Comparison of ENCODE assay signal across 7 cellular contexts in genomic region chr7:104563350-104563901, GRCh38.
DNase-seq lines count a peak whose midpoint lies in the region; ATAC-seq, FAIRE-seq and TF ChIP-seq lines count a peak whose summit lies in the region.
"Not testable (repeated sequence)": the region's sequence is repeated elsewhere in the genome, so short reads cannot be mapped to it uniquely, and the experiment has no call there.

No MANE protein-coding gene starts in this region.

- in situ Hi-C loops in K562 (cut with MboI) = not testable (repeated sequence)

- ATAC-seq in WTC11 = not testable (repeated sequence)
- peak; percentile 71 for ATAC-seq in K562

- not testable (repeated sequence) for FAIRE-seq in K562 (lab: Jason Lieb, UNC)

- H3K36me3 Mint-ChIP-seq in WTC11 = not testable (repeated sequence)

- H3K36me3 ChIP-seq in HUES64 (ENCODE audit: insufficient read depth, low read length); PC-9 (ENCODE audit: low read depth); SK-N-SH (replicated peaks in 1 of 2; ENCODE audit: control insufficient read depth in 1 of 2, insufficient read depth in 2 of 2, low read length in 1 of 2); K562 (ENCODE audit: control insufficient read depth, insufficient read depth, low read length): not testable (repeated sequence)

- TF ChIP-seq EP300 in SK-N-SH (IDR thresholded peaks at IDR 0.05; ENCODE audit: borderline replicate concordance in 1 of 2, low read depth in 1 of 2, low read length in 1 of 2); K562 (IDR thresholded peaks at IDR 0.05; ENCODE audit: low read length): not testable (repeated sequence)

- peak overlapping the region; percentile 45 for H3K27ac Mint-ChIP-seq in WTC11

- not testable (repeated sequence) for H3K9ac ChIP-seq in HUES64 (ENCODE audit: low read depth, low read length); SK-N-SH; K562 (ENCODE audit: insufficient read depth in 1 of 2, low read depth in 2 of 2, low read length in 2 of 2)

- H3K4me2 ChIP-seq in PC-9 (peak overlapping the region; percentile 55), K562 (ENCODE audit: insufficient read depth, low read length) (peak overlapping the region; percentile 33; the same call in 1 of the 2 replicates)
- H3K4me2 ChIP-seq in SK-N-SH = not testable (repeated sequence)

- peaks cover 16% of the 10 kb centered on the region for H3K9me3 Mint-ChIP-seq in WTC11

- DNase-seq in DMS53 treated with DMSO at 0.1 percent for 48 hours (lab: John Stamatoyannopoulos, UW; ENCODE audit: unreplicated experiment) (peak; percentile 56), NCI-H69 (lab: John Stamatoyannopoulos, UW) (peak; percentile 8), PC-9 (peak in 1 of 2 experiments; percentile 1), K562 (ENCODE audit: extremely low read depth in 1 of 4, low spot score in 3 of 4) (peak in 1 of 4 experiments; percentile 20)
- DNase-seq in SK-N-SH; WTC11 (ENCODE audit: low spot score): not testable (repeated sequence)

- 90% methylated on average over 21 of the region's 22 CpGs for WGBS in HUES64
- 51% methylated on average over 15 of the region's 22 CpGs for WGBS in SK-N-SH (ENCODE audit: low lambda C conversion rate)
- WGBS in K562 (ENCODE audit: insufficient coverage, low coverage, missing lambda C conversion rate) = 5% methylated on average over 10 of the region's 22 CpGs

- 0 out of 2 replicates have a peak overlapping the region, but pooled peaks have one; percentile 11 for H3K4me3 ChIP-seq in HUES64 (ENCODE audit: low read length)
- peak overlapping the region; percentile 45; the same call in 1 of the 2 replicates for H3K4me3 ChIP-seq in PC-9
- not testable (repeated sequence) for H3K4me3 ChIP-seq in SK-N-SH (ENCODE audit: low read depth in 2 of 2, low read length in 1 of 2); K562

- not testable (repeated sequence) for H3K79me2 ChIP-seq in PC-9 (ENCODE audit: low read depth); SK-N-SH (ENCODE audit: insufficient read depth); K562 (ENCODE audit: control insufficient read depth, insufficient read depth, low read length)

- H2AFZ ChIP-seq in PC-9 (peak overlapping the region; percentile 58), SK-N-SH (ENCODE audit: low read depth) (0 out of 2 replicates have a peak overlapping the region, but pooled peaks have one; percentile 46), K562 (ENCODE audit: low read depth, low read length) (peak overlapping the region; percentile 75)

- not testable (repeated sequence) for H3K9me2 ChIP-seq in PC-9 (ENCODE audit: insufficient read depth); SK-N-SH

- not testable (repeated sequence) for BruUV-seq in PC-9 (replicated peaks; lab: Mats Ljungman, UMichigan); K562 (replicated peaks; lab: Mats Ljungman, UMichigan)

- H3K4me1 ChIP-seq in HUES64 (ENCODE audit: insufficient read depth, low read length); PC-9 (replicated peaks; ENCODE audit: insufficient read depth); SK-N-SH (ENCODE audit: control insufficient read depth in 1 of 2, insufficient read depth in 2 of 2, low read depth in 1 of 2, low read length in 1 of 2); K562 (replicated peaks in 1 of 2; ENCODE audit: control insufficient read depth in 2 of 2, insufficient read depth in 2 of 2, low read length in 2 of 2): not testable (repeated sequence)

- H3K4me1 Mint-ChIP-seq in WTC11 = not testable (repeated sequence)

- POLR2A ChIA-PET in PC-9 (lab: Charles Lee; ENCODE audit: unreplicated experiment); SK-N-SH (lab: Yijun Ruan, JAX); WTC11 (lab: Charles Lee); K562 (lab: Yijun Ruan, JAX): not testable (repeated sequence)

- not testable (repeated sequence) for TF ChIP-seq POLR2A in K562 (conservative IDR thresholded peaks at IDR 0.05)

- not testable (repeated sequence) for H4K20me1 ChIP-seq in PC-9 (ENCODE audit: insufficient read depth); SK-N-SH (ENCODE audit: insufficient read depth); K562 (replicated peaks; ENCODE audit: control insufficient read depth, insufficient read depth, low read length)

- not testable (repeated sequence) for H3K27me3 Mint-ChIP-seq in WTC11 (ENCODE audit: low read depth)

- not testable (repeated sequence) for H3K9me1 ChIP-seq in K562 (ENCODE audit: control insufficient read depth, insufficient read depth, low read length)

- not testable (repeated sequence) for H3K4me3 Mint-ChIP-seq in WTC11

- not testable (repeated sequence) for TF ChIP-seq CTCF in PC-9 (conservative IDR thresholded peaks at IDR 0.05); SK-N-SH (IDR thresholded peaks at IDR 0.05); WTC11 (IDR thresholded peaks at IDR 0.05); K562 (IDR thresholded peaks at IDR 0.05 in 2 of 3, conservative IDR thresholded peaks at IDR 0.05 in 1 of 3; ENCODE audit: insufficient read depth in 2 of 3, low read depth in 1 of 3, low read length in 3 of 3)

- intact Hi-C loops in PC-9 (cut with micrococcal nuclease; ENCODE audit: unreplicated experiment); K562 (cut with micrococcal nuclease): not testable (repeated sequence)

- H3K27me3 ChIP-seq in HUES64 (ENCODE audit: insufficient read depth, low read length); PC-9 (ENCODE audit: insufficient read depth, low read depth); SK-N-SH (ENCODE audit: insufficient read depth); K562 (ENCODE audit: control insufficient read depth in 2 of 2, insufficient read depth in 2 of 2, low read length in 2 of 2): not testable (repeated sequence)

- not testable (repeated sequence) for H3F3A ChIP-seq in PC-9 (ENCODE audit: insufficient read depth, low read depth); SK-N-SH (replicated peaks; ENCODE audit: insufficient read depth)

- H3K27ac ChIP-seq in HUES64 (ENCODE audit: low read depth, low read length); PC-9; SK-N-SH (ENCODE audit: low read depth in 2 of 2, low read length in 1 of 2); K562 (ENCODE audit: extremely low read depth, low read depth, low read length): not testable (repeated sequence)

- CTCF ChIA-PET in PC-9 (lab: Charles Lee); SK-N-SH (lab: Yijun Ruan, JAX); WTC11 (lab: Charles Lee); K562 (lab: Yijun Ruan, JAX; ENCODE audit: low intra/inter-chr PET ratio): not testable (repeated sequence)

- not testable (repeated sequence) for TF ChIP-seq RAD21 in SK-N-SH (IDR thresholded peaks at IDR 0.05; ENCODE audit: low read length); K562 (CRISPR knock-in tag; conservative IDR thresholded peaks at IDR 0.05 in 1 of 2, IDR thresholded peaks at IDR 0.05 in 1 of 2)

- not testable (repeated sequence) for H3K9me3 ChIP-seq in HUES64 (ENCODE audit: insufficient read depth, low read depth, low read length); PC-9 (ENCODE audit: insufficient read depth, low read depth); SK-N-SH; K562 (replicated peaks; ENCODE audit: control insufficient read depth, insufficient read depth, low read depth, low read length)

TF ChIP-seq in K562, 482 proteins besides CTCF, POLR2A, EP300 and RAD21 (continues in another document):
- peak; percentile 50; the same call in 1 of the 2 replicates for TF ChIP-seq NFRKB (IDR thresholded peaks at IDR 0.05; ENCODE audit: low read depth)
- TF ChIP-seq TAF7 (tag; IDR thresholded peaks at IDR 0.05) = peak; percentile 64; the same call in 1 of the 2 replicates
- peak; percentile 33; the same call in 1 of the 2 replicates for TF ChIP-seq GABPA (tag; conservative IDR thresholded peaks at IDR 0.05; ENCODE audit: low read depth)
